2 cellular contexts compared by ENCODE assay signal in the genomic region with DNA sequence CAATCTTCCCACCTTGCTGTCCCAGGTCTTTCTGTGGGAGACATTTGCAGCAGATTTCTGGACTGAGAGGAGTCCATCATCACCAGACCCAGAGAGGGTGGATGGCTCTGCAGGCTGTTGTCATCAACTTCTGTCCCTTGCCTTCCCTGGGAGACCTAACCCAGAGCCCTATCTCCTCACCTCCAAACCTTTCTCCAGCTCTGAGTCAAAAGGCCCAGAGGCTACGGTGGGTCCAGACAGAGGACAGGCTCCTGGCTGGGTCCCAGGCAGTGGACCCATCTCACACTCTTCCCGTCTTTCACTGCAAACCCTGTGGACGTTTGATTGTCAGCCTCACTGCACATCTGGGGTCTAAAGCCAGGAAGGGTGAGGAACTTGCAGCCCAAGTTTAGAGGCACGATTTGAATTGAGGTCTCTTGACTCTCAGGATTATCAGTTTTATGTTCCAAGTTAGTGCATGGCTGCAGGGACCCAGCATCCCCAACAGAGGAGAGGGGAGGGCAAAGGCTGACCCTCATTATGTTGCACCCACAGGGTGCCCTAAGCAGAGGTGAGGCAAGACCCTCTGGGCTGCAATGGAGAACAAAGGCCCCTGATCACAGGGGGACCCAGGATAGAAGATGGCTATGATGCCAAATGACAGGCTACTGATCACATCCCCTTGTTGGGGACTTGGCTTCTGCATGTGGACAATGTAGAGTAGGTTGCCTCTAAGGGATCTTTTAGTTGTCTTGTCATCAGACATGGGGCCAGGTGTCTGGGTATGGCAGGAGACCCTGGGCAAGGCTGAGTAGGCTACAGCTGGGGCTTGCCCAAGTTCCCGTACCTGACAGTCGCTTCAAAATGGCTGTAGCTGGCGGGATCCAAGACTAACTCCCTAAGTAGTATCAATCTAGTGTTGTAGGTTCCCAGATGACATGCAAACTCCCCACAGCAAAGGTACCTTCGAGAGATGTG.
TF ChIP-seq lines count a peak whose summit lies in the region.

No MANE protein-coding gene starts in this region.

TF ChIP-seq in SK-N-SH treated with all-trans-retinoic acid at 6 μM for 48 hours, 23 proteins besides CTCF, POLR2A, EP300 and RAD21 (continued from another document):
- TF ChIP-seq, protein P1, sequence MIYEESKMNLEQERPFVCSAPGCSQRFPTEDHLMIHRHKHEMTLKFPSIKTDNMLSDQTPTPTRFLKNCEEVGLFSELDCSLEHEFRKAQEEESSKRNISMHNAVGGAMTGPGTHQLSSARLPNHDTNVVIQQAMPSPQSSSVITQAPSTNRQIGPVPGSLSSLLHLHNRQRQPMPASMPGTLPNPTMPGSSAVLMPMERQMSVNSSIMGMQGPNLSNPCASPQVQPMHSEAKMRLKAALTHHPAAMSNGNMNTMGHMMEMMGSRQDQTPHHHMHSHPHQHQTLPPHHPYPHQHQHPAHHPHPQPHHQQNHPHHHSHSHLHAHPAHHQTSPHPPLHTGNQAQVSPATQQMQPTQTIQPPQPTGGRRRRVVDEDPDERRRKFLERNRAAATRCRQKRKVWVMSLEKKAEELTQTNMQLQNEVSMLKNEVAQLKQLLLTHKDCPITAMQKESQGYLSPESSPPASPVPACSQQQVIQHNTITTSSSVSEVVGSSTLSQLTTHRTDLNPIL (CRISPR knock-in tag; IDR thresholded peaks at IDR 0.05; ENCODE audit: low read depth) = no peak
- TF ChIP-seq ZNF8 (CRISPR knock-in tag; IDR thresholded peaks at IDR 0.05) = no peak
- no peak for TF ChIP-seq GLIS3 (CRISPR knock-in tag; IDR thresholded peaks at IDR 0.05)
- TF ChIP-seq CSDC2 (CRISPR knock-in tag; IDR thresholded peaks at IDR 0.05) = no peak
- TF ChIP-seq ZNF70 (CRISPR knock-in tag; IDR thresholded peaks at IDR 0.05) = no peak
- TF ChIP-seq, protein P2, sequence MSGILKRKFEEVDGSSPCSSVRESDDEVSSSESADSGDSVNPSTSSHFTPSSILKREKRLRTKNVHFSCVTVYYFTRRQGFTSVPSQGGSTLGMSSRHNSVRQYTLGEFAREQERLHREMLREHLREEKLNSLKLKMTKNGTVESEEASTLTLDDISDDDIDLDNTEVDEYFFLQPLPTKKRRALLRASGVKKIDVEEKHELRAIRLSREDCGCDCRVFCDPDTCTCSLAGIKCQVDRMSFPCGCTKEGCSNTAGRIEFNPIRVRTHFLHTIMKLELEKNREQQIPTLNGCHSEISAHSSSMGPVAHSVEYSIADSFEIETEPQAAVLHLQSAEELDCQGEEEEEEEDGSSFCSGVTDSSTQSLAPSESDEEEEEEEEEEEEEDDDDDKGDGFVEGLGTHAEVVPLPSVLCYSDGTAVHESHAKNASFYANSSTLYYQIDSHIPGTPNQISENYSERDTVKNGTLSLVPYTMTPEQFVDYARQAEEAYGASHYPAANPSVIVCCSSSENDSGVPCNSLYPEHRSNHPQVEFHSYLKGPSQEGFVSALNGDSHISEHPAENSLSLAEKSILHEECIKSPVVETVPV (CRISPR knock-in tag; IDR thresholded peaks at IDR 0.05) = no peak
- TF ChIP-seq TCF4 (CRISPR knock-in tag; IDR thresholded peaks at IDR 0.05; ENCODE audit: borderline replicate concordance) = no peak

TF ChIP-seq in SK-N-SH, 30 proteins besides CTCF, POLR2A, EP300 and RAD21 (continued from another document):
- TF ChIP-seq, protein P3, sequence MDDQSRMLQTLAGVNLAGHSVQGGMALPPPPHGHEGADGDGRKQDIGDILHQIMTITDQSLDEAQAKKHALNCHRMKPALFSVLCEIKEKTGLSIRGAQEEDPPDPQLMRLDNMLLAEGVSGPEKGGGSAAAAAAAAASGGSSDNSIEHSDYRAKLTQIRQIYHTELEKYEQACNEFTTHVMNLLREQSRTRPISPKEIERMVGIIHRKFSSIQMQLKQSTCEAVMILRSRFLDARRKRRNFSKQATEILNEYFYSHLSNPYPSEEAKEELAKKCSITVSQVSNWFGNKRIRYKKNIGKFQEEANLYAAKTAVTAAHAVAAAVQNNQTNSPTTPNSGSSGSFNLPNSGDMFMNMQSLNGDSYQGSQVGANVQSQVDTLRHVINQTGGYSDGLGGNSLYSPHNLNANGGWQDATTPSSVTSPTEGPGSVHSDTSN (IDR thresholded peaks at IDR 0.05) = no peak
- TF ChIP-seq SIN3A (IDR thresholded peaks at IDR 0.05; ENCODE audit: borderline replicate concordance, low read depth, low read length) (no peak), GATA2 (CRISPR knock-in tag; IDR thresholded peaks at IDR 0.05) (no peak)
